Comparison of ENCODE assay signal across 8 cellular contexts in genomic region chr3:188185717-188186236, GRCh38. TPM values are rescaled to one million over a fixed set of nuclear protein-coding genes. Genes with fewer than 3 reads are reported as not detected.
DNase-seq lines count a peak whose midpoint lies in the region; ATAC-seq and TF ChIP-seq lines count a peak whose summit lies in the region.

No MANE protein-coding gene starts in this region.

- DNase-seq in H9: no peak
- DNase-seq in NCI-H510A treated with DMSO at 0.1 percent for 48 hours (lab: John Stamatoyannopoulos, UW): peak; percentile 70
- peak; percentile 58 to 60 for DNase-seq in trophoblast cell
- no peak for DNase-seq in stimulated activated CD4-positive, alpha-beta T cell treated with anti-CD3 and anti-CD28 coated beads, Interleukin-12 subunit alpha, Interleukin-12 subunit beta, amount 100 ng/mL, for 4 hours
- no peak for DNase-seq in RPMI8226
- no peak for DNase-seq in brain microvascular endothelial cell

- no peak for TF ChIP-seq POLR2A in GM18505 (IDR thresholded peaks at IDR 0.05; ENCODE audit: borderline replicate concordance, extremely low read depth, insufficient read depth, insufficient read length)

- no peak for TF ChIP-seq CTCF in H9 (conservative IDR thresholded peaks at IDR 0.05)
- no peak for TF ChIP-seq CTCF in brain microvascular endothelial cell (IDR thresholded peaks at IDR 0.05; ENCODE audit: low read depth, low read length, missing control alignments)

- H3K9me3 ChIP-seq in H9 (ENCODE audit: control insufficient read depth, low read depth, low read length): no peaks in the 10 kb centered on the region
- H3K9me3 ChIP-seq in trophoblast cell (ENCODE audit: insufficient read depth, low read depth, low read length): no peaks in the 10 kb centered on the region

- no peak overlapping the region for H2BK20ac ChIP-seq in H9 (ENCODE audit: low read depth, low read length, poor library complexity, severe bottlenecking)

- no peak overlapping the region for H4K12ac ChIP-seq in trophoblast cell (ENCODE audit: low read depth, low read length)

- H2BK120ac ChIP-seq in H9 (ENCODE audit: low read depth, low read length, poor library complexity, severe bottlenecking) (no peak overlapping the region), trophoblast cell (ENCODE audit: insufficient read depth, low read length, poor library complexity) (peak overlapping the region; percentile 24)

- H3K27ac Mint-ChIP-seq in H9: peak overlapping the region in 2 of 3 experiments; percentile 57 to 87; a peak in 4 of 7 replicates

- H3K27me3 ChIP-seq in H9 (ENCODE audit: insufficient read depth, low read length) (no peaks in the 10 kb centered on the region), trophoblast cell (ENCODE audit: insufficient read depth, low read length) (no peaks in the 10 kb centered on the region), brain microvascular endothelial cell (replicated peaks) (no peaks in the 10 kb centered on the region)

- H3K4ac ChIP-seq in H9 (ENCODE audit: low read depth, low read length): no peak overlapping the region
- H3K4ac ChIP-seq in trophoblast cell (ENCODE audit: low read depth, low read length): no peak overlapping the region

- H3K4me1 ChIP-seq in H9 (ENCODE audit: insufficient read depth, low read length): peaks cover 3% of the 10 kb centered on the region; the same call in 1 of the 2 replicates
- H3K4me1 ChIP-seq in trophoblast cell (ENCODE audit: control insufficient read depth in 1 of 2, insufficient read depth in 2 of 2, low read length in 2 of 2): peaks cover 15 to 21% of the 10 kb centered on the region in 2 experiments

- no peak overlapping the region for H3K4me3 Mint-ChIP-seq in H9

- H2AFZ ChIP-seq in H9 (ENCODE audit: low read length) (no peak overlapping the region), trophoblast cell (ENCODE audit: insufficient read depth, low read length, poor library complexity) (no peak overlapping the region)

- H2AK5ac ChIP-seq in H9 (ENCODE audit: insufficient read length, low read length) (no peak overlapping the region), trophoblast cell (ENCODE audit: low read length) (no peak overlapping the region)

- no peak overlapping the region for H3K56ac ChIP-seq in H9 (ENCODE audit: insufficient read length, low read depth, low read length)

- H4K91ac ChIP-seq in H9 (ENCODE audit: insufficient read length, low read depth, low read length) (no peak overlapping the region), trophoblast cell (ENCODE audit: low read depth, low read length) (no peak overlapping the region)

- H4K5ac ChIP-seq in H9 (ENCODE audit: insufficient read length, low read depth, low read length): no peak overlapping the region

- H3K9ac ChIP-seq in H9 (ENCODE audit: extremely low read depth, insufficient read length, low read length): no peak overlapping the region
- H3K9ac ChIP-seq in trophoblast cell (ENCODE audit: low read length): no peak overlapping the region

- H3K79me2 ChIP-seq in H9 (ENCODE audit: insufficient read depth, low read length): no peaks in the 10 kb centered on the region; the same call in 1 of the 2 replicates
- peaks cover 8% of the 10 kb centered on the region for H3K79me2 ChIP-seq in trophoblast cell (ENCODE audit: control insufficient read depth, insufficient read depth, low read length, poor library complexity)

- no peak overlapping the region for H3T11ph ChIP-seq in H9 (ENCODE audit: low read length)

- no peak overlapping the region for H2BK5ac ChIP-seq in H9 (ENCODE audit: insufficient read length, low read length)
- H2BK5ac ChIP-seq in trophoblast cell (ENCODE audit: low read depth, low read length, poor library complexity): no peak overlapping the region

- H3K14ac ChIP-seq in H9 (ENCODE audit: insufficient read depth, low read length) (no peak overlapping the region), trophoblast cell (ENCODE audit: low read length) (no peak overlapping the region)

- H3K27me3 Mint-ChIP-seq in H9 (ENCODE audit: low read depth): no peaks in the 10 kb centered on the region

- H3K36me3 ChIP-seq in trophoblast cell (ENCODE audit: control insufficient read depth in 1 of 2, insufficient read depth in 2 of 2, low read length in 2 of 2): peaks cover 5 to 6% of the 10 kb centered on the region in 2 experiments
- H3K36me3 ChIP-seq in brain microvascular endothelial cell (replicated peaks): no peaks in the 10 kb centered on the region

- ATAC-seq in esophagus mucosa (peak; percentile 70), GM18505 (IDR thresholded peaks at IDR 0.05; ENCODE audit: unreplicated experiment) (no peak)

- H3K23me2 ChIP-seq in H9 (ENCODE audit: insufficient read length, low read depth, low read length, poor library complexity, severe bottlenecking): no peaks in the 10 kb centered on the region

- H3K4me1 Mint-ChIP-seq in H9: peaks cover 27 to 28% of the 10 kb centered on the region in 2 experiments

- H3K18ac ChIP-seq in H9 (ENCODE audit: insufficient read length, low read depth, low read length): no peak overlapping the region
- H3K18ac ChIP-seq in trophoblast cell (ENCODE audit: low read length): no peak overlapping the region

- H3K79me1 ChIP-seq in H9 (ENCODE audit: insufficient read depth, low read depth, low read length, poor library complexity, severe bottlenecking) (no peaks in the 10 kb centered on the region), trophoblast cell (ENCODE audit: low read length) (peaks cover 3% of the 10 kb centered on the region)

- H3K4me3 ChIP-seq in trophoblast cell (ENCODE audit: low read depth, low read length) (no peak overlapping the region), brain microvascular endothelial cell (ENCODE audit: low read depth, low read length) (no peak overlapping the region)

- no peaks in the 10 kb centered on the region for H3K36me3 Mint-ChIP-seq in H9 (ENCODE audit: insufficient read depth in 1 of 3, low read depth in 3 of 3)

- H3K4me2 ChIP-seq in H9 (ENCODE audit: insufficient read depth, insufficient read length, low read length) (no peak overlapping the region), trophoblast cell (ENCODE audit: low read length) (peak overlapping the region; percentile 48)

- no peaks in the 10 kb centered on the region for H4K20me1 ChIP-seq in H9 (ENCODE audit: control insufficient read depth, insufficient read depth, insufficient read length)

- H3K9me3 Mint-ChIP-seq in H9: no peaks in the 10 kb centered on the region

- H3K27ac ChIP-seq in H9 (ENCODE audit: insufficient read length, low read depth, low read length) (no peak overlapping the region), trophoblast cell (ENCODE audit: low read depth, low read length) (peak overlapping the region; percentile 48), brain microvascular endothelial cell (no peak overlapping the region)

- WGBS in H9 (ENCODE audit: extremely low coverage, insufficient read length, low lambda C conversion rate): no CpG with 5 or more reads among the region's 7 CpGs
- WGBS in trophoblast cell (ENCODE audit: extremely low coverage, insufficient coverage, insufficient read length): no CpG with 5 or more reads among the region's 7 CpGs

- in situ Hi-C loops in brain microvascular endothelial cell (cut with HindIII; ENCODE audit: low pct_ligation_motif_present, low sequenced_read_pairs): no loop called here

- no peak overlapping the region for H2BK15ac ChIP-seq in H9 (ENCODE audit: low read depth, low read length)

- H3K23ac ChIP-seq in H9 (ENCODE audit: insufficient read length, low read depth, low read length) (no peak overlapping the region), trophoblast cell (ENCODE audit: low read length) (no peak overlapping the region)

- no peak overlapping the region for H4K8ac ChIP-seq in H9 (replicated peaks; ENCODE audit: insufficient read length, low read depth, low read length)
- peak overlapping the region; percentile 27 for H4K8ac ChIP-seq in trophoblast cell (ENCODE audit: low read depth, low read length)

- no peak overlapping the region for H2BK12ac ChIP-seq in H9 (ENCODE audit: insufficient read length, low read depth, low read length)
- no peak overlapping the region for H2BK12ac ChIP-seq in trophoblast cell (ENCODE audit: low read length)

RNA-seq across cellular contexts. Expression of gene LPP, which starts 31.8 kb away (rescaled TPM):
- total RNA-seq in H9 (2021) (56.3 and 64.6 TPM in 2 replicates), esophagus mucosa (89.0 TPM)
- polyA plus RNA-seq in trophoblast cell (2013): 29.2 and 30.6 TPM in 2 replicates

Comparison
In these comparisons a context has a peak if more than half of its experiments do, and no peak if none do; other contexts are left out.
1. DNase-seq: peak in NCI-H510A treated with DMSO at 0.1 percent for 48 hours (single experiment) and trophoblast cell (2 of 2); none in H9 (single experiment), stimulated activated CD4-positive, alpha-beta T cell treated with anti-CD3 and anti-CD28 coated beads, Interleukin-12 subunit alpha, Interleukin-12 subunit beta, amount 100 ng/mL, for 4 hours (single experiment), RPMI8226 (single experiment) and brain microvascular endothelial cell (single experiment).